In genomic region chr19:8574619-8574922, GRCh38 we compare ENCODE assay signal across 11 cellular contexts. TPM values are rescaled to one million over a fixed set of nuclear protein-coding genes. Genes with fewer than 3 reads are reported as not detected.
DNase-seq lines count a peak whose midpoint lies in the region; ATAC-seq, FAIRE-seq and TF ChIP-seq lines count a peak whose summit lies in the region.
"Not testable (repeated sequence)": the region's sequence is repeated elsewhere in the genome, so short reads cannot be mapped to it uniquely, and the experiment has no call there.
"Had no signal": no experiment of that assay in that cellular context is flagged by ENCODE, and none has a peak within 500 bp of the region (broad histone marks: within the 10 kb centered on the region; RNA-seq: fewer than 3 reads in every experiment).

No MANE protein-coding gene starts in this region.

- intact Hi-C loops in activated CD4-positive, alpha-beta T cell treated with anti-CD3 and anti-CD28 coated beads for 36 hours (cut with DNase I, micrococcal nuclease): not testable (repeated sequence)
- intact Hi-C loops in K562 (cut with micrococcal nuclease): loop anchor here (10.0 kb wide), 1 partner anchor 160 kb away; the partner anchor contains the start of gene MARCHF2

- not testable (repeated sequence) for TF ChIP-seq CTCF in Loucy (conservative IDR thresholded peaks at IDR 0.05; ENCODE audit: low read length); K562 (IDR thresholded peaks at IDR 0.05 in 2 of 3, conservative IDR thresholded peaks at IDR 0.05 in 1 of 3; ENCODE audit: insufficient read depth in 2 of 3, low read depth in 1 of 3, low read length in 3 of 3)

- in situ Hi-C loops in K562 (cut with MboI): not testable (repeated sequence)

- H3K9me1 ChIP-seq in K562 (ENCODE audit: control insufficient read depth, insufficient read depth, low read length): not testable (repeated sequence)

- H3K27me3 Mint-ChIP-seq in CD4-positive, CD25-positive, alpha-beta regulatory T cell; activated CD4-positive, alpha-beta T cell treated with anti-CD3 and anti-CD28 coated beads for 36 hours; activated CD8-positive, alpha-beta T cell treated with anti-CD3 and anti-CD28 coated beads, Interleukin-2, amount 10 ng/mL, durations not matched to agents 7 days and 5 days (ENCODE audit: low read depth); activated T-helper 17 cell treated with anti-CD3 and anti-CD28 coated beads, Interleukin-2, amount 50 U/mL, for 72 hours: not testable (repeated sequence)

- ATAC-seq in CD4-positive, CD25-positive, alpha-beta regulatory T cell (ENCODE audit: low read depth in 2 of 2); activated CD4-positive, alpha-beta T cell treated with anti-CD3 and anti-CD28 coated beads for 36 hours; activated CD8-positive, alpha-beta T cell treated with anti-CD3 and anti-CD28 coated beads, Interleukin-2, amount 10 ng/mL, durations not matched to agents 7 days and 5 days; activated T-helper 17 cell treated with anti-CD3 and anti-CD28 coated beads, Interleukin-2, amount 50 U/mL, for 72 hours (replicated peaks); K562; stimulated activated effector memory CD8-positive, alpha-beta T cell treated with anti-CD3 and anti-CD28 coated beads, Interleukin-12 subunit alpha, Interleukin-12 subunit beta, amount 100 ng/mL, for 72 hours: not testable (repeated sequence)

- POLR2A ChIA-PET in activated CD4-positive, alpha-beta T cell treated with anti-CD3 and anti-CD28 coated beads for 36 hours (lab: Charles Lee): not testable (repeated sequence)
- POLR2A ChIA-PET in activated CD8-positive, alpha-beta T cell treated with anti-CD3 and anti-CD28 coated beads, Interleukin-2, amount 10 ng/mL, durations not matched to agents 7 days and 5 days (lab: Charles Lee): interaction anchor here (6.8 kb wide), 1 partner anchor 60 kb away, joined by 45 read pairs; the partner anchor contains the start of gene ZNF414
- POLR2A ChIA-PET in K562 (lab: Yijun Ruan, JAX): interaction anchor here (1.0 kb wide), 1 partner anchor 79 kb away, joined by 3 read pairs; no protein-coding TSS in a partner anchor

- H3K4me3 ChIP-seq in CD4-positive, CD25-positive, alpha-beta regulatory T cell (ENCODE audit: low read depth, low read length): peak overlapping the region; percentile 81
- H3K4me3 ChIP-seq in Loucy (ENCODE audit: low read length, poor library complexity, severe bottlenecking) (peak overlapping the region; percentile 49), mononuclear cell (ENCODE audit: low read length) (peak overlapping the region; percentile 93)
- not testable (repeated sequence) for H3K4me3 ChIP-seq in K562

- not testable (repeated sequence) for H3K9me3 Mint-ChIP-seq in CD4-positive, CD25-positive, alpha-beta regulatory T cell; activated CD4-positive, alpha-beta T cell treated with anti-CD3 and anti-CD28 coated beads for 36 hours (ENCODE audit: low read depth); activated CD8-positive, alpha-beta T cell treated with anti-CD3 and anti-CD28 coated beads, Interleukin-2, amount 10 ng/mL, durations not matched to agents 7 days and 5 days (ENCODE audit: insufficient read depth); activated T-helper 17 cell treated with anti-CD3 and anti-CD28 coated beads, Interleukin-2, amount 50 U/mL, for 72 hours; stimulated activated effector memory CD8-positive, alpha-beta T cell treated with anti-CD3 and anti-CD28 coated beads, Interleukin-12 subunit alpha, Interleukin-12 subunit beta, amount 100 ng/mL, for 72 hours

- CTCF ChIA-PET in activated CD4-positive, alpha-beta T cell treated with anti-CD3 and anti-CD28 coated beads for 36 hours (lab: Charles Lee): interaction anchor here (1.4 kb wide), 1 partner anchor 68 kb away, joined by 3 read pairs; no protein-coding TSS in a partner anchor
- CTCF ChIA-PET in activated CD8-positive, alpha-beta T cell treated with anti-CD3 and anti-CD28 coated beads, Interleukin-2, amount 10 ng/mL, durations not matched to agents 7 days and 5 days (lab: Charles Lee); K562 (lab: Yijun Ruan, JAX; ENCODE audit: low intra/inter-chr PET ratio): not testable (repeated sequence)

- H3K27ac Mint-ChIP-seq in CD4-positive, CD25-positive, alpha-beta regulatory T cell: peak overlapping the region; percentile 75 to 93 (median 89)
- not testable (repeated sequence) for H3K27ac Mint-ChIP-seq in activated CD4-positive, alpha-beta T cell treated with anti-CD3 and anti-CD28 coated beads for 36 hours
- H3K27ac Mint-ChIP-seq in activated CD8-positive, alpha-beta T cell treated with anti-CD3 and anti-CD28 coated beads, Interleukin-2, amount 10 ng/mL, durations not matched to agents 7 days and 5 days: peak overlapping the region; percentile 83
- H3K27ac Mint-ChIP-seq in activated T-helper 17 cell treated with anti-CD3 and anti-CD28 coated beads, Interleukin-2, amount 50 U/mL, for 72 hours: peak overlapping the region; percentile 79
- peak overlapping the region; percentile 87 for H3K27ac Mint-ChIP-seq in stimulated activated effector memory CD8-positive, alpha-beta T cell treated with anti-CD3 and anti-CD28 coated beads, Interleukin-12 subunit alpha, Interleukin-12 subunit beta, amount 100 ng/mL, for 72 hours

- peaks cover 72% of the 10 kb centered on the region for H3K79me2 ChIP-seq in Loucy (ENCODE audit: insufficient read depth, low read length)
- not testable (repeated sequence) for H3K79me2 ChIP-seq in K562 (ENCODE audit: control insufficient read depth, insufficient read depth, low read length)

- not testable (repeated sequence) for TF ChIP-seq RAD21 in K562 (CRISPR knock-in tag; conservative IDR thresholded peaks at IDR 0.05 in 1 of 2, IDR thresholded peaks at IDR 0.05 in 1 of 2)

- H3K9ac ChIP-seq in Loucy (ENCODE audit: low read depth, low read length, poor library complexity, severe bottlenecking); K562 (ENCODE audit: insufficient read depth in 1 of 2, low read depth in 2 of 2, low read length in 2 of 2): not testable (repeated sequence)

- BruUV-seq in K562 (replicated peaks; lab: Mats Ljungman, UMichigan): not testable (repeated sequence)

- H3K4me1 ChIP-seq in CD4-positive, CD25-positive, alpha-beta regulatory T cell (ENCODE audit: control insufficient read depth, insufficient read depth, low read length, poor library complexity, severe bottlenecking): peaks cover 91% of the 10 kb centered on the region
- peaks cover 85% of the 10 kb centered on the region for H3K4me1 ChIP-seq in Loucy (ENCODE audit: insufficient read depth, low read length, poor library complexity, severe bottlenecking)
- H3K4me1 ChIP-seq in K562 (replicated peaks in 1 of 2; ENCODE audit: control insufficient read depth in 2 of 2, insufficient read depth in 2 of 2, low read length in 2 of 2): peaks cover 25 to 33% of the 10 kb centered on the region in 2 experiments
- H3K4me1 ChIP-seq in mononuclear cell (ENCODE audit: insufficient read depth, low read length): peaks cover 94% of the 10 kb centered on the region

- not testable (repeated sequence) for TF ChIP-seq POLR2A in K562 (conservative IDR thresholded peaks at IDR 0.05)

- FAIRE-seq in K562 (lab: Jason Lieb, UNC): not testable (repeated sequence)

- peak overlapping the region; percentile 92 to 100 (median 98) for H3K4me3 Mint-ChIP-seq in CD4-positive, CD25-positive, alpha-beta regulatory T cell
- peak overlapping the region; percentile 33 for H3K4me3 Mint-ChIP-seq in activated CD4-positive, alpha-beta T cell treated with anti-CD3 and anti-CD28 coated beads for 36 hours
- peak overlapping the region; percentile 89 for H3K4me3 Mint-ChIP-seq in activated CD8-positive, alpha-beta T cell treated with anti-CD3 and anti-CD28 coated beads, Interleukin-2, amount 10 ng/mL, durations not matched to agents 7 days and 5 days
- peak overlapping the region; percentile 93 for H3K4me3 Mint-ChIP-seq in activated T-helper 17 cell treated with anti-CD3 and anti-CD28 coated beads, Interleukin-2, amount 50 U/mL, for 72 hours
- H3K4me3 Mint-ChIP-seq in stimulated activated effector memory CD8-positive, alpha-beta T cell treated with anti-CD3 and anti-CD28 coated beads, Interleukin-12 subunit alpha, Interleukin-12 subunit beta, amount 100 ng/mL, for 72 hours: peak overlapping the region; percentile 76

- H3K4me1 Mint-ChIP-seq in CD4-positive, CD25-positive, alpha-beta regulatory T cell: peaks cover 14 to 97% (median 55%) of the 10 kb centered on the region in 4 donors
- peaks cover 79% of the 10 kb centered on the region for H3K4me1 Mint-ChIP-seq in activated CD4-positive, alpha-beta T cell treated with anti-CD3 and anti-CD28 coated beads for 36 hours
- peaks cover 75% of the 10 kb centered on the region for H3K4me1 Mint-ChIP-seq in activated CD8-positive, alpha-beta T cell treated with anti-CD3 and anti-CD28 coated beads, Interleukin-2, amount 10 ng/mL, durations not matched to agents 7 days and 5 days (ENCODE audit: low read depth)
- peaks cover 41% of the 10 kb centered on the region for H3K4me1 Mint-ChIP-seq in activated T-helper 17 cell treated with anti-CD3 and anti-CD28 coated beads, Interleukin-2, amount 50 U/mL, for 72 hours
- peaks cover 87% of the 10 kb centered on the region for H3K4me1 Mint-ChIP-seq in stimulated activated effector memory CD8-positive, alpha-beta T cell treated with anti-CD3 and anti-CD28 coated beads, Interleukin-12 subunit alpha, Interleukin-12 subunit beta, amount 100 ng/mL, for 72 hours

- not testable (repeated sequence) for H3K36me3 ChIP-seq in CD4-positive, CD25-positive, alpha-beta regulatory T cell (ENCODE audit: control insufficient read depth, insufficient read depth, low read length); Loucy (ENCODE audit: insufficient read depth, low read length); K562 (ENCODE audit: control insufficient read depth, insufficient read depth, low read length)

- 41% methylated on average over 7 of the region's 7 CpGs for WGBS in K562 (ENCODE audit: insufficient coverage, low coverage, missing lambda C conversion rate)

- peak overlapping the region; percentile 97 for H3K4me2 ChIP-seq in Loucy (ENCODE audit: low read depth, low read length, poor library complexity, severe bottlenecking)
- H3K4me2 ChIP-seq in K562 (ENCODE audit: insufficient read depth, low read length): not testable (repeated sequence)

- H2AFZ ChIP-seq in Loucy (ENCODE audit: low read length); K562 (ENCODE audit: low read depth, low read length): not testable (repeated sequence)

- not testable (repeated sequence) for H4K20me1 ChIP-seq in Loucy (ENCODE audit: insufficient read depth, low read length, poor library complexity, severe bottlenecking); K562 (replicated peaks; ENCODE audit: control insufficient read depth, insufficient read depth, low read length)

- H3K27ac ChIP-seq in CD4-positive, CD25-positive, alpha-beta regulatory T cell (ENCODE audit: insufficient read depth, low read length, poor library complexity, severe bottlenecking): peak overlapping the region; percentile 33
- not testable (repeated sequence) for H3K27ac ChIP-seq in K562 (ENCODE audit: extremely low read depth, low read depth, low read length)

- H3K9me2 ChIP-seq in Loucy (replicated peaks; ENCODE audit: low read depth, low read length): not testable (repeated sequence)

- not testable (repeated sequence) for H3F3A ChIP-seq in Loucy (ENCODE audit: low read depth)

- not testable (repeated sequence) for DNase-seq in CD4-positive, CD25-positive, alpha-beta regulatory T cell; activated CD4-positive, alpha-beta T cell treated with anti-CD3 and anti-CD28 coated beads for 36 hours; activated CD8-positive, alpha-beta T cell treated with anti-CD3 and anti-CD28 coated beads, Interleukin-2, amount 10 ng/mL, durations not matched to agents 7 days and 5 days; K562 (ENCODE audit: extremely low read depth in 1 of 4, low spot score in 3 of 4); stimulated activated effector memory CD8-positive, alpha-beta T cell treated with anti-CD3 and anti-CD28 coated beads, Interleukin-12 subunit alpha, Interleukin-12 subunit beta, amount 100 ng/mL, for 72 hours (ENCODE audit: low spot score in 2 of 2)

- peaks cover 11% of the 10 kb centered on the region for H3K36me3 Mint-ChIP-seq in CD4-positive, CD25-positive, alpha-beta regulatory T cell
- H3K36me3 Mint-ChIP-seq in activated CD4-positive, alpha-beta T cell treated with anti-CD3 and anti-CD28 coated beads for 36 hours (ENCODE audit: low read depth): not testable (repeated sequence)
- peaks cover 61% of the 10 kb centered on the region for H3K36me3 Mint-ChIP-seq in activated CD8-positive, alpha-beta T cell treated with anti-CD3 and anti-CD28 coated beads, Interleukin-2, amount 10 ng/mL, durations not matched to agents 7 days and 5 days (ENCODE audit: low read depth)
- H3K36me3 Mint-ChIP-seq in activated T-helper 17 cell treated with anti-CD3 and anti-CD28 coated beads, Interleukin-2, amount 50 U/mL, for 72 hours (ENCODE audit: low read depth): peaks cover 22% of the 10 kb centered on the region
- peaks cover 41% of the 10 kb centered on the region for H3K36me3 Mint-ChIP-seq in stimulated activated effector memory CD8-positive, alpha-beta T cell treated with anti-CD3 and anti-CD28 coated beads, Interleukin-12 subunit alpha, Interleukin-12 subunit beta, amount 100 ng/mL, for 72 hours

- H3K27me3 ChIP-seq in CD4-positive, CD25-positive, alpha-beta regulatory T cell (ENCODE audit: control insufficient read depth, insufficient read depth, low read length); Loucy (ENCODE audit: insufficient read depth, low read length, poor library complexity, severe bottlenecking); mononuclear cell (ENCODE audit: insufficient read depth, low read length): not testable (repeated sequence)
- H3K27me3 ChIP-seq in K562 (ENCODE audit: control insufficient read depth in 2 of 2, insufficient read depth in 2 of 2, low read length in 2 of 2): peaks cover 0 to 17% of the 10 kb centered on the region in 2 experiments; a peak in 2 of 5 replicates

- not testable (repeated sequence) for H3K9me3 ChIP-seq in CD4-positive, CD25-positive, alpha-beta regulatory T cell (ENCODE audit: control insufficient read depth in 2 of 2, low read length in 2 of 2); Loucy (ENCODE audit: insufficient read depth, low read depth, low read length); K562 (replicated peaks; ENCODE audit: control insufficient read depth, insufficient read depth, low read depth, low read length); mononuclear cell (ENCODE audit: low read depth, low read length)

- TF ChIP-seq EP300 in K562 (IDR thresholded peaks at IDR 0.05; ENCODE audit: low read length): not testable (repeated sequence)

RNA-seq across cellular contexts. Expression of gene MYO1F, which starts 2.7 kb away (rescaled TPM):
- total RNA-seq in CD4-positive, CD25-positive, alpha-beta regulatory T cell: 289 TPM
- polyA plus RNA-seq in CD4-positive, CD25-positive, alpha-beta regulatory T cell: 10 to 100 TPM; 45.3 to 79.3 (median 61.5) TPM
- total RNA-seq in activated CD4-positive, alpha-beta T cell treated with anti-CD3 and anti-CD28 coated beads for 36 hours: 10 to 100 TPM; 13.7 to 18.3 TPM
- 100 to 1,000 TPM; 254 to 266 TPM for total RNA-seq in activated CD8-positive, alpha-beta T cell treated with anti-CD3 and anti-CD28 coated beads, Interleukin-2, amount 10 ng/mL, durations not matched to agents 7 days and 5 days
- total RNA-seq in activated T-helper 17 cell treated with anti-CD3 and anti-CD28 coated beads, Interleukin-2, amount 50 U/mL, for 72 hours: 100 to 1,000 TPM in 1 of 2 donors, 10 to 100 TPM in 1; 68.7 to 134 TPM
- 5.4 and 19.9 TPM in 2 replicates for total RNA-seq in K562 (2011; cell fraction: chromatin; rRNA removed; ENCODE audit: low replicate concordance)
- total RNA-seq in K562 (2011; cell fraction: nucleolus; rRNA removed): 7.4 and 10.8 TPM in 2 replicates
- 7.2 and 14.7 TPM in 2 replicates for total RNA-seq in K562 (2011; cell fraction: nucleoplasm; rRNA removed)
- total RNA-seq in K562 (2014; rRNA removed) (2.0 and 5.7 TPM in 2 replicates), K562 (2014; rRNA removed; fragmentation: Illumina TruSeq; extraction: Trizol) (2.6 and 2.8 TPM in 2 replicates), K562 (2015; rRNA removed; fragmentation: Illumina TruSeq; extraction: Trizol) (8.1 and 9.4 TPM in 2 replicates), K562 (2021) (4.5 and 6.0 TPM in 2 replicates), mononuclear cell (145 TPM)
- polyA plus RNA-seq in K562 (2011; rRNA removed) (3.5 and 8.1 TPM in 2 replicates), K562 (2014; fragmentation: Illumina TruSeq; extraction: Trizol) (5.3 and 5.6 TPM in 2 replicates), K562 (2014; fragmentation: Nextera tagmentation; extraction: Ambion mirVana) (under 1 TPM; 0.78 to 0.82 TPM), K562 (2014; rRNA removed) (3.0 and 4.3 TPM in 2 replicates)
- 4.3 and 17.3 TPM in 2 replicates for polyA plus RNA-seq in K562 (2011; cell fraction: cytosol; rRNA removed)
- 5.6 and 11.4 TPM in 2 replicates for polyA plus RNA-seq in K562 (2011; cell fraction: nucleus; rRNA removed)
- 10.8 and 26.9 TPM in 2 replicates for polyA plus RNA-seq in K562 (2012)
- polyA minus RNA-seq in K562 (2011; rRNA and poly(A)+ RNA removed): 3.7 and 10.6 TPM in 2 replicates
- 5.9 and 10.6 TPM in 2 replicates for polyA minus RNA-seq in K562 (2011; cell fraction: cytosol; rRNA and poly(A)+ RNA removed)
- 6.1 and 9.4 TPM in 2 replicates for polyA minus RNA-seq in K562 (2011; cell fraction: nucleus; rRNA and poly(A)+ RNA removed)
- total RNA-seq: A172 had no signal

RNA-seq across cellular contexts. Expression of gene ADAMTS10, which starts 35.9 kb away (rescaled TPM):
- 17.9 TPM for total RNA-seq in CD4-positive, CD25-positive, alpha-beta regulatory T cell
- polyA plus RNA-seq in CD4-positive, CD25-positive, alpha-beta regulatory T cell: 1 to 10 TPM in 1 of 4 donors, under 1 TPM in 3; 0.42 to 1.2 (median 0.52) TPM
- total RNA-seq in activated CD4-positive, alpha-beta T cell treated with anti-CD3 and anti-CD28 coated beads for 36 hours: 1 to 10 TPM; 4.5 to 5.0 TPM
- 1 to 10 TPM; 3.6 to 4.9 TPM for total RNA-seq in activated CD8-positive, alpha-beta T cell treated with anti-CD3 and anti-CD28 coated beads, Interleukin-2, amount 10 ng/mL, durations not matched to agents 7 days and 5 days
- total RNA-seq in activated T-helper 17 cell treated with anti-CD3 and anti-CD28 coated beads, Interleukin-2, amount 50 U/mL, for 72 hours: 1 to 10 TPM; 2.5 to 7.4 TPM
- total RNA-seq in K562 (2011; cell fraction: chromatin; rRNA removed; ENCODE audit: low replicate concordance): 2.3 and 5.9 TPM in 2 replicates
- total RNA-seq in K562 (2011; cell fraction: nucleolus; rRNA removed): 2.6 and 5.5 TPM in 2 replicates
- 2.8 and 3.6 TPM in 2 replicates for total RNA-seq in K562 (2011; cell fraction: nucleoplasm; rRNA removed)
- total RNA-seq in K562 (2014; rRNA removed) (0.33 and 0.41 TPM in 2 replicates), K562 (2014; rRNA removed; fragmentation: Illumina TruSeq; extraction: Trizol) (not detected in 2 replicates), K562 (2015; rRNA removed; fragmentation: Illumina TruSeq; extraction: Trizol) (0.30 and 0.33 TPM in 2 replicates), K562 (2021) (0.29 and 1.2 TPM in 2 replicates), mononuclear cell (29.5 TPM)
- polyA plus RNA-seq in K562 (2011; rRNA removed) (0.28 and 0.57 TPM in 2 replicates), K562 (2014; fragmentation: Illumina TruSeq; extraction: Trizol) (0.30 TPM in 1 of 2 replicates, not detected in the other), K562 (2014; fragmentation: Nextera tagmentation; extraction: Ambion mirVana) (not detected), K562 (2014; rRNA removed) (0.84 and 1.8 TPM in 2 replicates)
- polyA plus RNA-seq in K562 (2011; cell fraction: cytosol; rRNA removed): 0.72 and 1.2 TPM in 2 replicates
- polyA plus RNA-seq in K562 (2011; cell fraction: nucleus; rRNA removed): 3.7 and 14.1 TPM in 2 replicates
- 0.76 and 1.1 TPM in 2 replicates for polyA plus RNA-seq in K562 (2012)
- polyA minus RNA-seq in K562 (2011; rRNA and poly(A)+ RNA removed): 0.30 and 0.53 TPM in 2 replicates
- polyA minus RNA-seq in K562 (2011; cell fraction: cytosol; rRNA and poly(A)+ RNA removed): 1.4 TPM in 1 of 2 replicates, not detected in the other
- polyA minus RNA-seq in K562 (2011; cell fraction: nucleus; rRNA and poly(A)+ RNA removed): 1.8 and 6.3 TPM in 2 replicates

RNA-seq across cellular contexts. Expression of gene NFILZ, which starts 55.9 kb away (rescaled TPM):
- total RNA-seq in CD4-positive, CD25-positive, alpha-beta regulatory T cell: not detected
- not detected for polyA plus RNA-seq in CD4-positive, CD25-positive, alpha-beta regulatory T cell
- total RNA-seq in activated CD4-positive, alpha-beta T cell treated with anti-CD3 and anti-CD28 coated beads for 36 hours: not detected
- not detected for total RNA-seq in activated CD8-positive, alpha-beta T cell treated with anti-CD3 and anti-CD28 coated beads, Interleukin-2, amount 10 ng/mL, durations not matched to agents 7 days and 5 days
- total RNA-seq in activated T-helper 17 cell treated with anti-CD3 and anti-CD28 coated beads, Interleukin-2, amount 50 U/mL, for 72 hours: not detected
- total RNA-seq in K562 (2011; cell fraction: chromatin; rRNA removed; ENCODE audit: low replicate concordance): not detected in 2 replicates
- not detected in 2 replicates for total RNA-seq in K562 (2011; cell fraction: nucleolus; rRNA removed)
- not detected in 2 replicates for total RNA-seq in K562 (2011; cell fraction: nucleoplasm; rRNA removed)
- total RNA-seq in K562 (2014; rRNA removed) (not detected in 2 replicates), K562 (2014; rRNA removed; fragmentation: Illumina TruSeq; extraction: Trizol) (not detected in 2 replicates), K562 (2015; rRNA removed; fragmentation: Illumina TruSeq; extraction: Trizol) (not detected in 2 replicates), K562 (2021) (not detected in 2 replicates), mononuclear cell (not detected)
- polyA plus RNA-seq in K562 (2011; rRNA removed) (not detected in 2 replicates), K562 (2014; fragmentation: Illumina TruSeq; extraction: Trizol) (not detected in 2 replicates), K562 (2014; fragmentation: Nextera tagmentation; extraction: Ambion mirVana) (not detected), K562 (2014; rRNA removed) (not detected in 2 replicates)
- polyA plus RNA-seq in K562 (2011; cell fraction: cytosol; rRNA removed): not detected in 2 replicates
- polyA plus RNA-seq in K562 (2011; cell fraction: nucleus; rRNA removed): not detected in 2 replicates
- polyA plus RNA-seq in K562 (2012): not detected in 2 replicates
- not detected in 2 replicates for polyA minus RNA-seq in K562 (2011; rRNA and poly(A)+ RNA removed)
- not detected in 2 replicates for polyA minus RNA-seq in K562 (2011; cell fraction: cytosol; rRNA and poly(A)+ RNA removed)
- polyA minus RNA-seq in K562 (2011; cell fraction: nucleus; rRNA and poly(A)+ RNA removed): not detected in 2 replicates
- total RNA-seq: A172, LHCN-M2 had no signal
- polyA plus RNA-seq: BJ had no signal

Comparison
In these comparisons a context has a peak if more than half of its experiments do, and no peak if none do; other contexts are left out.
1. H3K4me3 Mint-ChIP-seq: peak in every context shown above with its lines; median percentile 98 in CD4-positive, CD25-positive, alpha-beta regulatory T cell; 93 in activated T-helper 17 cell treated with anti-CD3 and anti-CD28 coated beads, Interleukin-2, amount 50 U/mL, for 72 hours; 89 in activated CD8-positive, alpha-beta T cell treated with anti-CD3 and anti-CD28 coated beads, Interleukin-2, amount 10 ng/mL, durations not matched to agents 7 days and 5 days; 76 in stimulated activated effector memory CD8-positive, alpha-beta T cell treated with anti-CD3 and anti-CD28 coated beads, Interleukin-12 subunit alpha, Interleukin-12 subunit beta, amount 100 ng/mL, for 72 hours; 33 in activated CD4-positive, alpha-beta T cell treated with anti-CD3 and anti-CD28 coated beads for 36 hours.